In genomic region chr15:57559875-57560274, GRCh38 we compare ENCODE assay signal across 8 cellular contexts. TPM values are rescaled to one million over a fixed set of nuclear protein-coding genes. Genes with fewer than 3 reads are reported as not detected.
DNase-seq lines count a peak whose midpoint lies in the region; ATAC-seq and TF ChIP-seq lines count a peak whose summit lies in the region.

No MANE protein-coding gene starts in this region.

- TF ChIP-seq CTCF in GM10266 (IDR thresholded peaks at IDR 0.05; ENCODE audit: control insufficient read depth, insufficient read depth, low read depth, missing control alignments) (peak; percentile 85), VCaP (conservative IDR thresholded peaks at IDR 0.05) (peak; percentile 88), mammary epithelial cell (conservative IDR thresholded peaks at IDR 0.05 in 1 of 2, IDR thresholded peaks at IDR 0.05 in 1 of 2; ENCODE audit: extremely low read depth in 1 of 2, insufficient read depth in 1 of 2, low read depth in 1 of 2, low read length in 2 of 2) (peak; percentile 91 to 92)

- dilution Hi-C loops in mammary epithelial cell (cut with HindIII; ENCODE audit: low sequenced_read_pairs), result no loop called here

- in situ Hi-C loops in mammary epithelial cell (cut with MboI; ENCODE audit: low sequenced_read_pairs in 2 of 2), result loop anchor here (5.0 to 10.0 kb wide), 2 partner anchors 52 to 305 kb away; no protein-coding TSS in a partner anchor

- no peak overlapping the region for H3K27ac ChIP-seq in VCaP
- no peak overlapping the region for H3K27ac ChIP-seq in mammary epithelial cell (ENCODE audit: insufficient read depth, low read depth, low read length)

- CTCF ChIA-PET in mammary epithelial cell (lab: Charles Lee; ENCODE audit: low non-redundant PET), result interaction anchor here (0.6 to 0.7 kb wide), 2 partner anchors 62 to 153 kb away, joined by 4 to 5 read pairs; no protein-coding TSS in a partner anchor

- no peaks in the 10 kb centered on the region for H3K9me3 ChIP-seq in mammary epithelial cell (replicated peaks; ENCODE audit: insufficient read depth, low read length)

- DNase-seq in GM10266 (ENCODE audit: extremely low spot score) (peak; percentile 54), LoVo (ENCODE audit: low spot score) (peak; percentile 81), mammary epithelial cell (peak; percentile 43), left lobe of liver (ENCODE audit: low spot score) (peak; percentile 93), middle frontal gyrus (ENCODE audit: extremely low spot score, low spot score) (no peak)
- peak; percentile 56 to 74 for DNase-seq in stimulated activated CD4-positive, alpha-beta T cell treated with anti-CD3 and anti-CD28 coated beads, Interleukin-4, amount 100 ng/mL, for 4 hours

- no peak overlapping the region for H3K4me2 ChIP-seq in mammary epithelial cell (ENCODE audit: insufficient read depth, low read depth, low read length)

- no peak overlapping the region for H2AFZ ChIP-seq in mammary epithelial cell (ENCODE audit: low read depth, low read length)

- ATAC-seq in left lobe of liver (peak; percentile 90), GM18519 (IDR thresholded peaks at IDR 0.05; ENCODE audit: low FRiP score, unreplicated experiment) (no peak)

- WGBS in mammary epithelial cell (ENCODE audit: low coverage, missing lambda C conversion rate), result 33% methylated on average over 3 of the region's 5 CpGs

- peaks cover 12% of the 10 kb centered on the region for H3K4me1 ChIP-seq in mammary epithelial cell (ENCODE audit: insufficient read depth, low read length)

- BruUV-seq in mammary epithelial cell (replicated peaks; lab: Mats Ljungman, UMichigan), result no TSS peak

- no peak overlapping the region for H3K4me3 ChIP-seq in mammary epithelial cell (replicated peaks in 1 of 3; ENCODE audit: insufficient read depth in 1 of 3, low read depth in 2 of 3, low read length in 3 of 3)

- no peaks in the 10 kb centered on the region for H3K27me3 ChIP-seq in mammary epithelial cell (ENCODE audit: insufficient read depth, low read length)

- H3K36me3 ChIP-seq in mammary epithelial cell (ENCODE audit: insufficient read depth, low read length), result no peaks in the 10 kb centered on the region

- no peaks in the 10 kb centered on the region for H3K79me2 ChIP-seq in mammary epithelial cell (ENCODE audit: insufficient read depth, low read length)

- H4K20me1 ChIP-seq in mammary epithelial cell (ENCODE audit: insufficient read depth, low read length), result no peaks in the 10 kb centered on the region

- intact Hi-C loops in mammary epithelial cell (cut with micrococcal nuclease), result loop anchor here (2.0 to 5.0 kb wide), 6 partner anchors 33 to 622 kb away; partner anchors contain the start of gene POLR2M

- no peak overlapping the region for H3K9ac ChIP-seq in mammary epithelial cell (ENCODE audit: insufficient read depth, low read length)

RNA-seq across cellular contexts. Expression of gene MYZAP, which starts 31.8 kb away (rescaled TPM):
- 1 to 10 TPM; 1.0 to 4.8 TPM for total RNA-seq in mammary epithelial cell
- 1.0 TPM for polyA plus RNA-seq in mammary epithelial cell
- polyA minus RNA-seq in mammary epithelial cell, result not detected
- 0.58 TPM for total RNA-seq in left lobe of liver
